In the genomic region with DNA sequence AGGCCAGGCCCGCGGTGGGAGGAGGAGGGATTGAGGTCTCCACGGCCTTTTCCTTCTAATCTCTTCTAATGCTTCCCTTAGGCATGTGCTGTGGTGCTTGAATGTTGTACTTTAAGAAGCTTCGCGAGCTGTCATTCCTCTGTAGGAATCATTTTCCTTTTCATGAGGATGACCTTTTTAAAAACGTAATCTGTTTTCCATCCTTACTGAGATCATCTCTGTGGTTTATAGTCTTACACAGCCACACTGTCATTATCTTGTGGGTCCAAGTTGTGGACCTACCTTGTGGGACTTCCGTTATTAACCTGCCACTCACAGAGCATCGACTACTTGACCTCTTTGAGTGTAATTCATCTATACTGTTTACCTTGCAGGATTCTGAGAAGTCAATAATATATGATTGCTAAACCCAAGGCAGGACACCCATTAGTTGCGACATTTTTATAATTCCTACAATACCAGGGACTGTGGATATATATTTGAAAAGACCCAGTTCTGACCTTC, we compare ENCODE assay signal across 8 cellular contexts. TPM values are rescaled to one million over a fixed set of nuclear protein-coding genes. Genes with fewer than 3 reads are reported as not detected.
DNase-seq lines count a peak whose midpoint lies in the region; ATAC-seq and TF ChIP-seq lines count a peak whose summit lies in the region.

No MANE protein-coding gene starts in this region.

- H3K4me3 ChIP-seq in AG04450 (ENCODE audit: low read depth, low read length): peak overlapping the region; percentile 70
- peak overlapping the region; percentile 91 for H3K4me3 ChIP-seq in HL-60 (replicated peaks; ENCODE audit: insufficient read depth, low read length)

- CTCF ChIA-PET in AG04450 (lab: Charles Lee): no interaction called here

- TF ChIP-seq CTCF in AG04450 (IDR thresholded peaks at IDR 0.05; ENCODE audit: low read depth, low read length) (no peak), HL-60 (IDR thresholded peaks at IDR 0.05; ENCODE audit: insufficient read depth, low read length) (no peak)

- peak overlapping the region in 1 of 6 donors; percentile 66 for H3K27ac Mint-ChIP-seq in naive B cell

- peak overlapping the region; percentile 80 to 96 (median 88) for H3K4me3 Mint-ChIP-seq in naive B cell

- no peaks in the 10 kb centered on the region for H3K36me3 Mint-ChIP-seq in naive B cell

- DNase-seq in AG04450 (ENCODE audit: low read depth, low spot score) (no peak), HL-60 (ENCODE audit: low read depth in 1 of 2, low spot score in 1 of 2) (no peak), cerebellar cortex (ENCODE audit: low spot score) (peak; percentile 42), naive B cell (no peak), NCI-H526 (lab: John Stamatoyannopoulos, UW) (no peak)

- H3K27me3 Mint-ChIP-seq in naive B cell: peaks cover 25 to 49% (median 44%) of the 10 kb centered on the region in 3 donors

- H3K9me3 Mint-ChIP-seq in naive B cell: no peaks in the 10 kb centered on the region

- H3K27me3 ChIP-seq in AG04450 (ENCODE audit: control insufficient read depth, insufficient read depth, low read length) (peaks cover 12% of the 10 kb centered on the region), HL-60 (ENCODE audit: insufficient read depth, poor library complexity, severe bottlenecking) (peaks cover 19% of the 10 kb centered on the region)

- no peak overlapping the region for H3K27ac ChIP-seq in AG04450 (ENCODE audit: low read depth, low read length)
- no peak overlapping the region for H3K27ac ChIP-seq in HL-60 (replicated peaks)

- POLR2A ChIA-PET in AG04450 (lab: Yijun Ruan, JAX): no interaction called here

- H3K9me3 ChIP-seq in AG04450 (ENCODE audit: control insufficient read depth, insufficient read depth, low read length): no peaks in the 10 kb centered on the region

- no peak for ATAC-seq in naive B cell (ENCODE audit: low read depth in 2 of 2)
- no peak for ATAC-seq in HG03280 (IDR thresholded peaks at IDR 0.05; ENCODE audit: unreplicated experiment)
- no peak for ATAC-seq in GM19351 (IDR thresholded peaks at IDR 0.05; ENCODE audit: unreplicated experiment)
- ATAC-seq in HG02840 (IDR thresholded peaks at IDR 0.05; ENCODE audit: low FRiP score, unreplicated experiment): no peak

- H3K4me1 Mint-ChIP-seq in naive B cell: peaks cover 10 to 13% (median 12%) of the 10 kb centered on the region in 3 donors

RNA-seq across cellular contexts. Expression of a gene that starts 0.7 kb away (rescaled TPM):
- polyA plus RNA-seq in AG04450 (2011; rRNA removed): 0.25 and 0.53 TPM in 2 replicates
- polyA minus RNA-seq in AG04450 (2011; rRNA and poly(A)+ RNA removed): 1.0 TPM in 1 of 2 replicates, not detected in the other
- polyA plus RNA-seq in naive B cell (ENCODE audit: low read depth in 6 of 6): not detected

RNA-seq across cellular contexts. Expression of a gene that starts 0.9 kb away (rescaled TPM):
- not detected in 2 replicates for polyA plus RNA-seq in AG04450 (2011; rRNA removed)
- polyA minus RNA-seq in AG04450 (2011; rRNA and poly(A)+ RNA removed): not detected in 2 replicates
- polyA plus RNA-seq in naive B cell (ENCODE audit: low read depth in 6 of 6): not detected

RNA-seq across cellular contexts. Expression of a gene that starts 34.2 kb away (rescaled TPM):
- polyA plus RNA-seq in AG04450 (2011; rRNA removed) (not detected in 2 replicates), naive B cell (ENCODE audit: low read depth in 6 of 6) (not detected)
- not detected in 2 replicates for polyA minus RNA-seq in AG04450 (2011; rRNA and poly(A)+ RNA removed)
